Comparison of ENCODE assay signal across 8 cellular contexts in genomic region chr2:219244789-219245147, GRCh38. TPM values are rescaled to one million over a fixed set of nuclear protein-coding genes. Genes with fewer than 3 reads are reported as not detected.
A peak's percentile ranks its signal among the peaks of the same experiment; 100 is the strongest.
DNase-seq lines count a peak whose midpoint lies in the region; ATAC-seq and TF ChIP-seq lines count a peak whose summit lies in the region.

No MANE protein-coding gene starts in this region.

- no peaks in the 10 kb centered on the region for H3K36me3 Mint-ChIP-seq in natural killer cell

- peaks cover 13% of the 10 kb centered on the region for H3K79me2 ChIP-seq in Karpas-422 (ENCODE audit: low read length)

- no peaks in the 10 kb centered on the region for H3K27me3 Mint-ChIP-seq in natural killer cell (ENCODE audit: low read depth in 2 of 2)

- H3K4me3 ChIP-seq in AG09309 (ENCODE audit: control insufficient read depth, low read depth, low read length): peak overlapping the region; percentile 60
- peak overlapping the region; percentile 94 for H3K4me3 ChIP-seq in Karpas-422 (ENCODE audit: low read length)
- peak overlapping the region; percentile 92 for H3K4me3 ChIP-seq in coronary artery

- H4K20me1 ChIP-seq in Karpas-422 (ENCODE audit: insufficient read depth, low read depth, low read length): no peaks in the 10 kb centered on the region

- intact Hi-C loops in natural killer cell (cut with micrococcal nuclease): loop anchor here (1.0 to 2.0 kb wide), 2 partner anchors 9 to 16 kb away; partner anchors contain the start of genes ANKZF1, ATG9A, TUBA4A and TUBA4B

- H3K9me3 Mint-ChIP-seq in natural killer cell: no peaks in the 10 kb centered on the region

- no peaks in the 10 kb centered on the region for H3K9me3 ChIP-seq in Karpas-422 (ENCODE audit: low read length)

- no peaks in the 10 kb centered on the region for H3K27me3 ChIP-seq in Karpas-422 (ENCODE audit: low read length)

- peaks cover 39% of the 10 kb centered on the region for H3K4me1 ChIP-seq in Karpas-422 (ENCODE audit: low read length)

- TF ChIP-seq CTCF in AG09309 (IDR thresholded peaks at IDR 0.05; ENCODE audit: control insufficient read depth, insufficient read depth, low read depth, low read length, missing control alignments) (no peak), coronary artery (IDR thresholded peaks at IDR 0.05) (no peak), natural killer cell (IDR thresholded peaks at IDR 0.05) (no peak)

- peak overlapping the region; percentile 96 for H3K4me2 ChIP-seq in Karpas-422 (ENCODE audit: low read depth, low read length, poor library complexity, severe bottlenecking)

- H3K9me2 ChIP-seq in Karpas-422 (replicated peaks; ENCODE audit: insufficient read depth, low read length): no peaks in the 10 kb centered on the region

- H3K4me3 Mint-ChIP-seq in natural killer cell: peak overlapping the region; percentile 94

- no peak for ATAC-seq in natural killer cell
- ATAC-seq in GM19351 (IDR thresholded peaks at IDR 0.05; ENCODE audit: unreplicated experiment): no peak

- peaks cover 39 to 55% of the 10 kb centered on the region in 2 donors for H3K4me1 Mint-ChIP-seq in natural killer cell

- peak overlapping the region; percentile 86 to 98 for H3K27ac Mint-ChIP-seq in natural killer cell

- H3K27ac ChIP-seq in Karpas-422 (ENCODE audit: low read length) (no peak overlapping the region), coronary artery (peak overlapping the region; percentile 95 to 97)

- H3K9ac ChIP-seq in Karpas-422 (ENCODE audit: low read length): peak overlapping the region; percentile 94

- 0 out of 2 replicates have a peak overlapping the region, but pooled peaks have one; percentile 13 for H2AFZ ChIP-seq in Karpas-422 (ENCODE audit: low read length)

- no peaks in the 10 kb centered on the region; the same call in 1 of the 2 replicates for H3K36me3 ChIP-seq in Karpas-422 (ENCODE audit: insufficient read depth, low read length)

- DNase-seq in AG09309 (ENCODE audit: low read depth) (no peak), Karpas-422 (no peak), coronary artery (ENCODE audit: low spot score) (no peak), natural killer cell (no peak), NCI-H1436 (lab: John Stamatoyannopoulos, UW) (no peak), UCSD-AML1 (lab: John Stamatoyannopoulos, UW; ENCODE audit: unreplicated experiment) (no peak)
- DNase-seq in activated CD4-positive, CD25-positive, alpha-beta regulatory T cell treated with anti-CD3 and anti-CD28 coated beads, Interleukin-2, amount 50 U/mL, for 72 hours: no peak

RNA-seq across cellular contexts. Expression of gene GLB1L, which starts 0.5 kb away (rescaled TPM):
- total RNA-seq in Karpas-422 (2014; rRNA removed; shearing (Covaris generic); ENCODE audit: low replicate concordance): 4.3 and 6.4 TPM in 2 replicates
- 1 to 10 TPM; 4.3 to 7.7 (median 4.5) TPM for total RNA-seq in natural killer cell

RNA-seq across cellular contexts. Expression of gene STK16, which starts 0.5 kb away (rescaled TPM):
- total RNA-seq in Karpas-422 (2014; rRNA removed; shearing (Covaris generic); ENCODE audit: low replicate concordance): 22.8 and 30.7 TPM in 2 replicates
- total RNA-seq in natural killer cell: 10 to 100 TPM; 28.7 to 32.5 (median 32.4) TPM

RNA-seq across cellular contexts. Expression of gene TUBA4B, which starts 8.3 kb away (rescaled TPM):
- total RNA-seq in Karpas-422 (2014; rRNA removed; shearing (Covaris generic); ENCODE audit: low replicate concordance): not detected in 2 replicates
- total RNA-seq in natural killer cell: not detected

RNA-seq across cellular contexts. Expression of gene TUBA4A, which starts 8.9 kb away (rescaled TPM):
- 32.6 and 61.8 TPM in 2 replicates for total RNA-seq in Karpas-422 (2014; rRNA removed; shearing (Covaris generic); ENCODE audit: low replicate concordance)
- 100 to 1,000 TPM; 145 to 188 (median 146) TPM for total RNA-seq in natural killer cell

RNA-seq across cellular contexts. Expression of gene ANKZF1, which starts 15.2 kb away (rescaled TPM):
- 159 and 230 TPM in 2 replicates for total RNA-seq in Karpas-422 (2014; rRNA removed; shearing (Covaris generic); ENCODE audit: low replicate concordance)
- 100 to 1,000 TPM; 100 to 148 (median 117) TPM for total RNA-seq in natural killer cell
